Comparison of ENCODE assay signal across 23 cellular contexts in the genomic region with DNA sequence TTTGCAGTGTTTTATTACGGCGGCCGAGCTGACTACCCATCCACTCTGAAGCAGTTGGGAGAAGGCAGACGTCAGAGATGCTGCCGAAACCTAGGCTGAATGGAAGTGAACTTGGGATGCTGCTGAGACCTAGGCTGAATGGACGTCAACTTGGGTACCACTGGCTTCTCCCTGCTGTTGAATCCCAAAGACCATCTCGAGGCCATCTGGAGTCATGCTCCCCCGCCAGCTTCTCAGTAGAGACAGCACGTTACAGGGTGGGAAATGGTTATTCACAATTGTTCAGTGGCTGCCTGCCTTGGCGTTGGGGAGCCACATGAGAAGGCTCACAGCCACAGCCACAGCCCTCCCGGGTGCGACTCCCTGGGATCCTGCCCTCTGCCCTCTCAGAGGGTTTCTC. TPM values are rescaled to one million over a fixed set of nuclear protein-coding genes. Genes with fewer than 3 reads are reported as not detected.
DNase-seq lines count a peak whose midpoint lies in the region; ATAC-seq and TF ChIP-seq lines count a peak whose summit lies in the region.
"Had no signal": no experiment of that assay in that cellular context is flagged by ENCODE, and none has a peak within 500 bp of the region (broad histone marks: within the 10 kb centered on the region; RNA-seq: fewer than 3 reads in every experiment).

No MANE protein-coding gene starts in this region.

- TF ChIP-seq CTCF in natural killer cell (IDR thresholded peaks at IDR 0.05) (no peak), glutamatergic neuron (IDR thresholded peaks at IDR 0.05; ENCODE audit: partially characterized antibody, unreplicated experiment) (no peak), RWPE1 (conservative IDR thresholded peaks at IDR 0.05; ENCODE audit: low read depth) (no peak)

- no peak for DNase-seq in natural killer cell treated with Interleukin-12 subunit alpha and Interleukin-12 subunit beta and Interleukin-15 and Interleukin-18, amount 100 ng/mL, for 72 hours (ENCODE audit: low spot score)
- no peak for DNase-seq in natural killer cell
- peak in 3 of 34 experiments; percentile 4 to 21 (median 12) for DNase-seq in T-cell
- DNase-seq in immature natural killer cell: no peak
- no peak for DNase-seq in stimulated activated naive B cell treated with anti-CD40 and anti-IgM and Interleukin-4, amounts not matched to agents 10 μg/mL and 1 μg/mL and 100 μg/mL, for 72 hours
- DNase-seq in glutamatergic neuron: no peak
- DNase-seq in RWPE1 (ENCODE audit: low spot score): no peak
- DNase-seq: Calu3; dermis blood vessel endothelial cell; KG1; left ventricle myocardium inferior; NCI-H1092; NCI-H526 treated with DMSO at 0.1 percent for 48 hours; PC-3; stimulated activated CD4-positive, alpha-beta T cell treated with anti-CD3 and anti-CD28 coated beads, Interleukin-2, amount 100 ng/mL, for 24 hours; T1000 had no signal

- peaks cover 8% of the 10 kb centered on the region for H3K36me3 Mint-ChIP-seq in natural killer cell treated with Interleukin-12 subunit alpha and Interleukin-12 subunit beta and Interleukin-15 and Interleukin-18, amount 100 ng/mL, for 72 hours
- H3K36me3 Mint-ChIP-seq in natural killer cell (peaks cover 6% of the 10 kb centered on the region), T-cell (peaks cover 35% of the 10 kb centered on the region), immature natural killer cell (peaks cover 14 to 20% (median 16%) of the 10 kb centered on the region in 3 donors), glutamatergic neuron (ENCODE audit: unreplicated experiment) (peaks cover 8% of the 10 kb centered on the region)
- H3K36me3 Mint-ChIP-seq in stimulated activated naive B cell treated with anti-CD40 and anti-IgM and Interleukin-4, amounts not matched to agents 10 μg/mL and 1 μg/mL and 100 μg/mL, for 72 hours: peaks cover 27 to 51% of the 10 kb centered on the region in 2 donors

- H3K27ac Mint-ChIP-seq in natural killer cell treated with Interleukin-12 subunit alpha and Interleukin-12 subunit beta and Interleukin-15 and Interleukin-18, amount 100 ng/mL, for 72 hours: peak overlapping the region; percentile 43 to 66
- H3K27ac Mint-ChIP-seq in natural killer cell: peak overlapping the region in 1 of 2 donors; percentile 64
- H3K27ac Mint-ChIP-seq in T-cell: peak overlapping the region; percentile 66 to 84
- peak overlapping the region; percentile 80 to 90 (median 86) for H3K27ac Mint-ChIP-seq in immature natural killer cell
- peak overlapping the region; percentile 76 for H3K27ac Mint-ChIP-seq in stimulated activated naive B cell treated with anti-CD40 and anti-IgM and Interleukin-4, amounts not matched to agents 10 μg/mL and 1 μg/mL and 100 μg/mL, for 72 hours
- H3K27ac Mint-ChIP-seq in glutamatergic neuron (ENCODE audit: unreplicated experiment): no peak overlapping the region

- ATAC-seq in natural killer cell treated with Interleukin-12 subunit alpha and Interleukin-12 subunit beta and Interleukin-15 and Interleukin-18, amount 100 ng/mL, for 72 hours: no peak
- no peak for ATAC-seq in natural killer cell
- ATAC-seq in T-cell (replicated peaks in 1 of 4): no peak
- ATAC-seq in stimulated activated naive B cell treated with anti-CD40 and anti-IgM and Interleukin-4, amounts not matched to agents 10 μg/mL and 1 μg/mL and 100 μg/mL, for 72 hours (replicated peaks): no peak
- no peak for ATAC-seq in GM18858 (IDR thresholded peaks at IDR 0.05; ENCODE audit: unreplicated experiment)
- ATAC-seq: activated CD4-positive, CD25-positive, alpha-beta regulatory T cell treated with anti-CD3 and anti-CD28 coated beads, Interleukin-2, amount 50 U/mL, for 24 hours; HCT116; PC-3 had no signal

- intact Hi-C loops in natural killer cell (cut with micrococcal nuclease): no loop called here

- H3K27me3 Mint-ChIP-seq in natural killer cell treated with Interleukin-12 subunit alpha and Interleukin-12 subunit beta and Interleukin-15 and Interleukin-18, amount 100 ng/mL, for 72 hours: no peaks in the 10 kb centered on the region
- H3K27me3 Mint-ChIP-seq in natural killer cell (ENCODE audit: low read depth in 2 of 2): no peaks in the 10 kb centered on the region
- no peaks in the 10 kb centered on the region for H3K27me3 Mint-ChIP-seq in T-cell
- peaks cover 7 to 14% (median 11%) of the 10 kb centered on the region in 3 donors for H3K27me3 Mint-ChIP-seq in immature natural killer cell (ENCODE audit: low read depth in 3 of 3)
- no peaks in the 10 kb centered on the region for H3K27me3 Mint-ChIP-seq in stimulated activated naive B cell treated with anti-CD40 and anti-IgM and Interleukin-4, amounts not matched to agents 10 μg/mL and 1 μg/mL and 100 μg/mL, for 72 hours
- H3K27me3 Mint-ChIP-seq in glutamatergic neuron (ENCODE audit: unreplicated experiment): peaks cover 6% of the 10 kb centered on the region

- no peak overlapping the region for H3K27ac ChIP-seq in RWPE1
- H3K27ac ChIP-seq: breast epithelium, left ventricle myocardium inferior, parathyroid adenoma, SJSA1 had no signal

- POLR2A ChIA-PET in T-cell (lab: Charles Lee): no interaction called here
- POLR2A ChIA-PET in RWPE1 (lab: Yijun Ruan, JAX; ENCODE audit: low non-redundant PET): no interaction called here

- H3K9me3 Mint-ChIP-seq in natural killer cell treated with Interleukin-12 subunit alpha and Interleukin-12 subunit beta and Interleukin-15 and Interleukin-18, amount 100 ng/mL, for 72 hours: peaks cover 6% of the 10 kb centered on the region
- H3K9me3 Mint-ChIP-seq in natural killer cell (peaks cover 0 to 5% of the 10 kb centered on the region in 2 donors), T-cell (peaks cover 2 to 4% (median 4%) of the 10 kb centered on the region in 3 donors), immature natural killer cell (peaks cover 0 to 2% (median 0%) of the 10 kb centered on the region in 6 donors), glutamatergic neuron (ENCODE audit: unreplicated experiment) (peaks cover 7% of the 10 kb centered on the region)
- peaks cover 10 to 13% of the 10 kb centered on the region in 2 donors for H3K9me3 Mint-ChIP-seq in stimulated activated naive B cell treated with anti-CD40 and anti-IgM and Interleukin-4, amounts not matched to agents 10 μg/mL and 1 μg/mL and 100 μg/mL, for 72 hours

- CTCF ChIA-PET in T-cell (lab: Charles Lee): no interaction called here
- CTCF ChIA-PET in RWPE1 (lab: Yijun Ruan, JAX): no interaction called here

- peaks cover 15 to 35% of the 10 kb centered on the region in 2 donors for H3K4me1 Mint-ChIP-seq in natural killer cell treated with Interleukin-12 subunit alpha and Interleukin-12 subunit beta and Interleukin-15 and Interleukin-18, amount 100 ng/mL, for 72 hours (ENCODE audit: low read depth in 2 of 2)
- H3K4me1 Mint-ChIP-seq in natural killer cell (peaks cover 37 to 60% of the 10 kb centered on the region in 2 donors), T-cell (peaks cover 37 to 55% (median 37%) of the 10 kb centered on the region in 3 donors), immature natural killer cell (peaks cover 50 to 60% of the 10 kb centered on the region in 2 donors), glutamatergic neuron (ENCODE audit: low read depth, unreplicated experiment) (peaks cover 8% of the 10 kb centered on the region)
- peaks cover 58 to 90% of the 10 kb centered on the region in 2 donors for H3K4me1 Mint-ChIP-seq in stimulated activated naive B cell treated with anti-CD40 and anti-IgM and Interleukin-4, amounts not matched to agents 10 μg/mL and 1 μg/mL and 100 μg/mL, for 72 hours

- H3K4me3 Mint-ChIP-seq in natural killer cell treated with Interleukin-12 subunit alpha and Interleukin-12 subunit beta and Interleukin-15 and Interleukin-18, amount 100 ng/mL, for 72 hours: no peak overlapping the region
- H3K4me3 Mint-ChIP-seq in natural killer cell (no peak overlapping the region), T-cell (no peak overlapping the region), immature natural killer cell (peak overlapping the region in 1 of 5 donors; percentile 7), glutamatergic neuron (ENCODE audit: unreplicated experiment) (no peak overlapping the region)
- H3K4me3 Mint-ChIP-seq in stimulated activated naive B cell treated with anti-CD40 and anti-IgM and Interleukin-4, amounts not matched to agents 10 μg/mL and 1 μg/mL and 100 μg/mL, for 72 hours: no peak overlapping the region

RNA-seq across cellular contexts. Expression of gene P2RY8, which starts 40.9 kb away (rescaled TPM):
- total RNA-seq in natural killer cell treated with Interleukin-12 subunit alpha and Interleukin-12 subunit beta and Interleukin-15 and Interleukin-18, amount 100 ng/mL, for 72 hours: 10 to 100 TPM; 19.5 to 59.1 TPM
- total RNA-seq in natural killer cell: 100 to 1,000 TPM in 2 of 3 donors, 10 to 100 TPM in 1; 73.7 to 114 (median 107) TPM
- 100 to 1,000 TPM; 114 to 219 (median 182) TPM for total RNA-seq in T-cell
- polyA plus RNA-seq in immature natural killer cell: 100 to 1,000 TPM in 2 of 3 donors, 10 to 100 TPM in 1; 96.8 to 232 (median 119) TPM
- 2.3 TPM for total RNA-seq in glutamatergic neuron (ENCODE audit: unreplicated experiment)
- total RNA-seq: Calu3, epithelial cell of proximal tubule, PC-3, SJSA1 had no signal

RNA-seq across cellular contexts. Expression of gene ASMTL, which starts 43.4 kb away (rescaled TPM):
- 10 to 100 TPM; 84.8 to 94.2 TPM for total RNA-seq in natural killer cell treated with Interleukin-12 subunit alpha and Interleukin-12 subunit beta and Interleukin-15 and Interleukin-18, amount 100 ng/mL, for 72 hours
- total RNA-seq in natural killer cell (10 to 100 TPM; 58.5 to 80.3 (median 66.1) TPM), T-cell (10 to 100 TPM; 44.9 to 48.8 (median 45.4) TPM), glutamatergic neuron (ENCODE audit: unreplicated experiment) (45.5 TPM)
- 10 to 100 TPM; 58.1 to 68.6 (median 67.1) TPM for polyA plus RNA-seq in immature natural killer cell
